ENCODE assay signal across 18 cellular contexts in the genomic region with DNA sequence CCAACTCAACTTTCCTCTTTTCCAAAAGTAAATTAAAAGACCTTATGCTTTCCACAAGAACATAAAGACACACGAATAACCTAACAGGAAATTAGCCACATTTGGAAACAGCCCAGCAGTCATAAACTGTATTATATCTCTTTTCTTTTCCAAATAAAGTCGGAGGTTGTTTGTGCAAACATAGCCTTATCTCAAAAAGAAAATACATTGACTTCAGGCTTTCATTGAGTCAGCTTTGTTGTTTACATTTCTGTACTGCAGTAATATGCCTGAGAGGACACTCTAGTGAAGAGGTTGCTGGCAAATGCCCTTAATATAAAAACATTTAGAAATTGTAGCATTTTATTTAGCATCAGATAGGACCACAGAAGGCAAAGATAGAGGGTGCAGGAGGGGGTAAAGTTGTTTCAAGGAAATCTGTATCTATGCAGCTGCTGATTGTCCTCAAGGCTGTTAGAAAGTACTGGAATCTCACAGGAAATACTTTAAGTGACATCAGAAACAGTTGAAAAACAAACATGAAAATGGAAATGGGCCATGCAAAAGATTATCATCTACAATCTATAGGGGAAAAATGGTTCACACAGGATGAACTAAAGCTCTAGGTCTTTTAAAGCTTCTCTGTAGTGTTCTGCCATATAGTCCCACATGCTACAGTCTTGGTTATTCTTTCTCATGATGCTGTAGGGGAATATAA. TPM values are rescaled to one million over a fixed set of nuclear protein-coding genes. Genes with fewer than 3 reads are reported as not detected.
DNase-seq lines count a peak whose midpoint lies in the region; ATAC-seq and TF ChIP-seq lines count a peak whose summit lies in the region.
"Had no signal": no experiment of that assay in that cellular context is flagged by ENCODE, and none has a peak within 500 bp of the region (broad histone marks: within the 10 kb centered on the region; RNA-seq: fewer than 3 reads in every experiment).

No MANE protein-coding gene starts in this region.

- no peaks in the 10 kb centered on the region for H3K27me3 ChIP-seq in body of pancreas
- H3K27me3 ChIP-seq in WERI-Rb-1 (ENCODE audit: insufficient read depth, low read depth, severe bottlenecking): peaks cover 34% of the 10 kb centered on the region
- H3K27me3 ChIP-seq: MG63 had no signal

- H3K27ac ChIP-seq in body of pancreas (peak overlapping the region in 1 of 4 donors; percentile 34), WERI-Rb-1 (no peak overlapping the region)
- H3K27ac ChIP-seq: HL-60 had no signal

- H3K36me3 Mint-ChIP-seq in activated CD4-positive, alpha-beta T cell treated with anti-CD3 and anti-CD28 coated beads, Interleukin-2, amount 10 ng/mL, durations not matched to agents 24 days and 14 days (ENCODE audit: low read depth): no peaks in the 10 kb centered on the region
- H3K36me3 Mint-ChIP-seq: memory B cell had no signal

- no peak overlapping the region for H3K27ac Mint-ChIP-seq in activated CD4-positive, alpha-beta T cell treated with anti-CD3 and anti-CD28 coated beads, Interleukin-2, amount 10 ng/mL, durations not matched to agents 24 days and 14 days
- H3K27ac Mint-ChIP-seq: GM23338; memory B cell; T-helper 2 cell treated with Interferon-gamma antibody and Interleukin-4, amounts not matched to agents 5 μg/mL and 100 μg/mL, for 36 hours had no signal

- 1 to 3% methylated on average over 2 of the region's 2 CpGs for WGBS in body of pancreas, 2 donors

- TF ChIP-seq POLR2A in body of pancreas (IDR thresholded peaks at IDR 0.05): no peak

- no peaks in the 10 kb centered on the region for H3K9me3 Mint-ChIP-seq in activated CD4-positive, alpha-beta T cell treated with anti-CD3 and anti-CD28 coated beads, Interleukin-2, amount 10 ng/mL, durations not matched to agents 24 days and 14 days
- H3K9me3 Mint-ChIP-seq: GM23338; memory B cell; T-helper 2 cell treated with Interferon-gamma antibody and Interleukin-4, amounts not matched to agents 5 μg/mL and 100 μg/mL, for 36 hours had no signal

- no peak for TF ChIP-seq CTCF in body of pancreas (IDR thresholded peaks at IDR 0.05)
- no peak for TF ChIP-seq CTCF in omental fat pad (IDR thresholded peaks at IDR 0.05)
- TF ChIP-seq CTCF in WERI-Rb-1 (IDR thresholded peaks at IDR 0.05; ENCODE audit: low read depth, low read length): no peak

- peaks cover 2% of the 10 kb centered on the region for H3K27me3 Mint-ChIP-seq in activated CD4-positive, alpha-beta T cell treated with anti-CD3 and anti-CD28 coated beads, Interleukin-2, amount 10 ng/mL, durations not matched to agents 24 days and 14 days

- H3K4me3 ChIP-seq in body of pancreas (no peak overlapping the region), WERI-Rb-1 (ENCODE audit: low read depth, low read length) (no peak overlapping the region)
- H3K4me3 ChIP-seq: GM23338, MG63 had no signal

- intact Hi-C loops in body of pancreas (cut with DNase I): no loop called here
- intact Hi-C loops in activated CD4-positive, alpha-beta T cell treated with anti-CD3 and anti-CD28 coated beads, Interleukin-2, amount 10 ng/mL, durations not matched to agents 24 days and 14 days (cut with micrococcal nuclease): no loop called here

- no peaks in the 10 kb centered on the region for H3K4me1 Mint-ChIP-seq in activated CD4-positive, alpha-beta T cell treated with anti-CD3 and anti-CD28 coated beads, Interleukin-2, amount 10 ng/mL, durations not matched to agents 24 days and 14 days
- H3K4me1 Mint-ChIP-seq: memory B cell had no signal

- DNase-seq in A172 (ENCODE audit: low spot score): peak; percentile 45
- peak; percentile 42 for DNase-seq in HT-29 (ENCODE audit: low spot score)
- no peak for DNase-seq in body of pancreas
- peak; percentile 66 for DNase-seq in left kidney (ENCODE audit: low read depth, low spot score)
- DNase-seq in activated CD4-positive, alpha-beta T cell treated with anti-CD3 and anti-CD28 coated beads, Interleukin-2, amount 10 ng/mL, durations not matched to agents 24 days and 14 days: no peak
- DNase-seq in Ammon's horn (ENCODE audit: low spot score): no peak
- no peak for DNase-seq in omental fat pad (ENCODE audit: low spot score)
- no peak for DNase-seq in WERI-Rb-1
- DNase-seq: activated CD4-positive, alpha-beta T cell treated with anti-CD3 and anti-CD28 coated beads, Interleukin-2, amount 50 U/mL, for 48 hours; caudate nucleus; NCI-H446; RPMI8226; stimulated activated CD4-positive, alpha-beta T cell treated with anti-CD3 and anti-CD28 coated beads, Interleukin-1b, Interleukin-23, amount 100 ng/mL, for 48 hours had no signal

- H3K4me3 Mint-ChIP-seq in activated CD4-positive, alpha-beta T cell treated with anti-CD3 and anti-CD28 coated beads, Interleukin-2, amount 10 ng/mL, durations not matched to agents 24 days and 14 days: no peak overlapping the region
- H3K4me3 Mint-ChIP-seq: GM23338; memory B cell; T-helper 2 cell treated with Interferon-gamma antibody and Interleukin-4, amounts not matched to agents 5 μg/mL and 100 μg/mL, for 36 hours had no signal

- H3K36me3 ChIP-seq in body of pancreas (replicated peaks in 1 of 2; ENCODE audit: insufficient read depth in 1 of 2, low read depth in 2 of 2) (no peaks in the 10 kb centered on the region), WERI-Rb-1 (no peaks in the 10 kb centered on the region)
- H3K36me3 ChIP-seq: MG63 had no signal

- H3K9me3 ChIP-seq in body of pancreas: no peaks in the 10 kb centered on the region
- H3K9me3 ChIP-seq in WERI-Rb-1 (ENCODE audit: severe bottlenecking): no peaks in the 10 kb centered on the region

- H3K4me1 ChIP-seq in body of pancreas: peaks cover 22% of the 10 kb centered on the region

- peak; percentile 48 for ATAC-seq in body of pancreas
- no peak for ATAC-seq in omental fat pad (ENCODE audit: low FRiP score)
- ATAC-seq: GM23338 had no signal

RNA-seq across cellular contexts. Expression of a gene that starts 14.5 kb away (rescaled TPM):
- total RNA-seq in A172 (2014; rRNA removed; shearing (Covaris generic)): 1.2 and 1.9 TPM in 2 replicates
- total RNA-seq in HT-29 (2014; rRNA removed; shearing (Covaris generic)): 9.4 and 10.1 TPM in 2 replicates
- total RNA-seq in body of pancreas (10 to 100 TPM; 15.2 to 17.1 TPM), omental fat pad (10 to 100 TPM in 2 of 4 donors, 1 to 10 TPM in 2; 7.2 to 72.4 (median 19.0) TPM)
- total RNA-seq in activated CD4-positive, alpha-beta T cell treated with anti-CD3 and anti-CD28 coated beads, Interleukin-2, amount 10 ng/mL, durations not matched to agents 24 days and 14 days: not detected in 2 replicates

Comparison
In these comparisons a context has a peak if more than half of its experiments do, and no peak if none do; other contexts are left out.
1. DNase-seq: peak in A172 (single experiment), HT-29 (single experiment) and left kidney (single experiment); none in body of pancreas (0 of 4), activated CD4-positive, alpha-beta T cell treated with anti-CD3 and anti-CD28 coated beads, Interleukin-2, amount 10 ng/mL, durations not matched to agents 24 days and 14 days (single experiment), Ammon's horn (single experiment), omental fat pad (single experiment) and WERI-Rb-1 (single experiment).